14 cellular contexts compared by ENCODE assay signal in the genomic region with DNA sequence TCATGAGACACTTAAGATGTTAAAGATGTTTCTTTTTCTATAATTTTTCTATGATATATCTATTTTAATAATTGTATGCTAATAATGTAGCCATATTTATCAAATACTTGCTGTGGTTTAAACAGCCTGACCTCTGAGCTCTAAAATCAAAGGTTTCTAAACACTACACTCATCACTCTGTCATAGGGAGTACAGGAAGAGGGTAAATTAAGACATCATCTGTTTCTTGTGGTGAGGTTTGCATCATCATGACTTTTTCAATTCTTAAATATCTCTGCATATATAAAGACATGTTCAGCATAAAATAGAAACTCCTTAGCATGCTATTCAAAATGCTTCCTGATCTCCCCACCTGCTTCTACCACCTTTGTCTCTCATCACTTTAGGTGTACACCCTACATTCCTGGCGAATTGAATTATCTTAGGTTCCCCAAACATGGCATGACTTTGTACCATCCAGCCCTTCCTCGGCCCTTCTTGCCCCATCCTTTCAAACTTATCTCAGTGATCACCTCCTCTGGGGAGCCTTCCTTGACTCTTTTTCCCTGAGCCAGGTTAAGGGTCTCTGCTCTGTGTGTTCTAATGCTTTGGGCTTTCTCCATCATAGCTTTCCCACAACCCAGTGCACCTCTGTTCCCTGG.
A peak's percentile ranks its signal among the peaks of the same experiment; 100 is the strongest.
DNase-seq lines count a peak whose midpoint lies in the region; ATAC-seq and TF ChIP-seq lines count a peak whose summit lies in the region.
"Had no signal": no experiment of that assay in that cellular context is flagged by ENCODE, and none has a peak within 500 bp of the region (broad histone marks: within the 10 kb centered on the region; RNA-seq: fewer than 3 reads in every experiment).

No MANE protein-coding gene starts in this region.

- no peak overlapping the region for H3K9ac ChIP-seq in BLaER1 treated with 17β-estradiol and CSF1 and Interleukin-3, amounts not matched to agents 10 nM and 100 nM
- H3K9ac ChIP-seq: BLaER1 had no signal

- ATAC-seq in foreskin keratinocyte (peak; percentile 58), HG03565 (IDR thresholded peaks at IDR 0.05; ENCODE audit: unreplicated experiment) (no peak)
- ATAC-seq: left cardiac atrium had no signal

- H3K27ac ChIP-seq in BLaER1 treated with 17β-estradiol and CSF1 and Interleukin-3, amounts not matched to agents 10 nM and 100 nM = peak overlapping the region in 6 of 11 experiments; percentile 4 to 54 (median 22); a peak in 7 of 22 replicates
- peak overlapping the region; percentile 70; the same call in 1 of the 2 replicates for H3K27ac ChIP-seq in WERI-Rb-1
- no peak overlapping the region for H3K27ac ChIP-seq in foreskin keratinocyte
- no peak overlapping the region for H3K27ac ChIP-seq in vagina
- no peak overlapping the region for H3K27ac ChIP-seq in SJCRH30
- H3K27ac ChIP-seq: adrenal gland, BLaER1 had no signal

- H3K36me3 ChIP-seq in BLaER1 treated with 17β-estradiol and CSF1 and Interleukin-3, amounts not matched to agents 10 nM and 100 nM = no peaks in the 10 kb centered on the region
- H3K36me3 ChIP-seq in WERI-Rb-1 (no peaks in the 10 kb centered on the region), vagina (no peaks in the 10 kb centered on the region), SJCRH30 (no peaks in the 10 kb centered on the region)
- H3K36me3 ChIP-seq: adrenal gland, BLaER1 had no signal

- no peak for TF ChIP-seq POLR2A in vagina (IDR thresholded peaks at IDR 0.05)

- peak overlapping the region in 9 of 11 experiments; percentile 6 to 76 (median 40); a peak in 17 of 22 replicates for H3K4me2 ChIP-seq in BLaER1 treated with 17β-estradiol and CSF1 and Interleukin-3, amounts not matched to agents 10 nM and 100 nM
- H3K4me2 ChIP-seq: BLaER1 had no signal

- H3K4me1 ChIP-seq in BLaER1 treated with 17β-estradiol and CSF1 and Interleukin-3, amounts not matched to agents 10 nM and 100 nM = peaks cover 0 to 22% (median 11%) of the 10 kb centered on the region in 10 experiments; a peak in 15 of 20 replicates
- H3K4me1 ChIP-seq in foreskin keratinocyte = no peaks in the 10 kb centered on the region
- no peaks in the 10 kb centered on the region for H3K4me1 ChIP-seq in vagina
- peaks cover 37% of the 10 kb centered on the region for H3K4me1 ChIP-seq in SJCRH30
- H3K4me1 ChIP-seq: adrenal gland, BLaER1 had no signal

- H3K27me3 ChIP-seq in BLaER1 treated with 17β-estradiol and CSF1 and Interleukin-3, amounts not matched to agents 10 nM and 100 nM = no peaks in the 10 kb centered on the region
- H3K27me3 ChIP-seq in WERI-Rb-1 (ENCODE audit: insufficient read depth, low read depth, severe bottlenecking) = no peaks in the 10 kb centered on the region
- no peaks in the 10 kb centered on the region for H3K27me3 ChIP-seq in foreskin keratinocyte
- H3K27me3 ChIP-seq in vagina = no peaks in the 10 kb centered on the region
- no peaks in the 10 kb centered on the region for H3K27me3 ChIP-seq in SJCRH30
- H3K27me3 ChIP-seq: adrenal gland, BLaER1 had no signal

- H3K4me3 ChIP-seq in BLaER1 treated with 17β-estradiol and CSF1 and Interleukin-3, amounts not matched to agents 10 nM and 100 nM = no peak overlapping the region
- no peak overlapping the region for H3K4me3 ChIP-seq in WERI-Rb-1 (ENCODE audit: low read depth, low read length)
- no peak overlapping the region for H3K4me3 ChIP-seq in vagina
- no peak overlapping the region for H3K4me3 ChIP-seq in SJCRH30
- H3K4me3 ChIP-seq: adrenal gland, BLaER1 had no signal

- intact Hi-C loops in vagina (cut with DNase I) = no loop called here

- DNase-seq in HS-5 (ENCODE audit: low read depth) (peak; percentile 44), WERI-Rb-1 (no peak), foreskin keratinocyte (peak in 1 of 2 donors; percentile 32), vagina (ENCODE audit: extremely low spot score in 2 of 2) (no peak), SJCRH30 (no peak)
- no peak for DNase-seq in activated effector memory CD4-positive, alpha-beta T cell treated with Interleukin-2 at 50 U/mL for 16 hours
- DNase-seq: adrenal gland, left cardiac atrium, NCI-H146, NCI-H748 treated with DMSO at 0.1 percent for 48 hours, Right ventricle myocardium superior had no signal

- TF ChIP-seq CTCF in WERI-Rb-1 (IDR thresholded peaks at IDR 0.05; ENCODE audit: low read depth, low read length) (no peak), foreskin keratinocyte (conservative IDR thresholded peaks at IDR 0.05) (no peak), vagina (IDR thresholded peaks at IDR 0.05) (no peak)

- H3K9me3 ChIP-seq in BLaER1 treated with 17β-estradiol and CSF1 and Interleukin-3, amounts not matched to agents 10 nM and 100 nM (replicated peaks in 1 of 11) = no peaks in the 10 kb centered on the region
- no peaks in the 10 kb centered on the region for H3K9me3 ChIP-seq in WERI-Rb-1 (ENCODE audit: severe bottlenecking)
- H3K9me3 ChIP-seq in vagina = no peaks in the 10 kb centered on the region
- no peaks in the 10 kb centered on the region for H3K9me3 ChIP-seq in SJCRH30 (replicated peaks)
- H3K9me3 ChIP-seq: adrenal gland, BLaER1 had no signal

- H4K20me1 ChIP-seq in BLaER1 treated with 17β-estradiol and CSF1 and Interleukin-3, amounts not matched to agents 10 nM and 100 nM = no peaks in the 10 kb centered on the region
- H4K20me1 ChIP-seq: BLaER1 had no signal

Comparison
In these comparisons a context has a peak if more than half of its experiments do, and no peak if none do; other contexts are left out.
1. H3K27ac ChIP-seq: peak in BLaER1 treated with 17β-estradiol and CSF1 and Interleukin-3, amounts not matched to agents 10 nM and 100 nM (6 of 11) and WERI-Rb-1 (single experiment); none in foreskin keratinocyte (single experiment), vagina (single experiment) and SJCRH30 (single experiment).